8 cellular contexts compared by ENCODE assay signal in the genomic region with DNA sequence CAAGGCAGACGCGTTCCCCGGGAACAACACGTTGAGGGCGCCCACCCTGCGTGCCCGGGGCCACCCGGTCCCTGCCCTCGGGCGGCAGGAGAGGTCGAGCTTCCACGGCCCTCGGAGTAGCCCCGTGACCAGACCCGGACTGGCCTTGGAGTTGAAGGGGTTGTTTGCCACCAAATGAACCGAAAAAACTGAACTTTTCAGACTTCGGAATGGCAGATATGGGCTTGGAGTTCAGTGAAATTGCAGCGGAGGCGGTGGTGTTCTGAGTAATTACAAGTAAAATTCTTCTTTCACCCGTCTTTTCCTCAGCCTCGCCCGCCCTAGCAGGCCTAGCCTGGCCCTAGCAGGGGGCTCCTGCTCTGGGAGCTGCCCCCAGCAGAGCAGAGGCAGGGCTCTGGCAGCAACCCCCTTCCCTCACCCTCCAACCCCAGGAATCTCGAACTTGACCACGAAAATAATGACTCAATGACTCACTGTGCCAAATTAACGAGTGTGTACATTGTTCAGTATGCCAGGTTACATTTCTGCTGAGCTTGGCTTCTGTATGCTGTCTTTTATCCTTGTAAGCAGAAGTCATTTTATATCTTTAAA. TPM values are rescaled to one million over a fixed set of nuclear protein-coding genes. Genes with fewer than 3 reads are reported as not detected.
DNase-seq lines count a peak whose midpoint lies in the region; ATAC-seq and TF ChIP-seq lines count a peak whose summit lies in the region.

No MANE protein-coding gene starts in this region.

- H3K9me3 Mint-ChIP-seq in Caco-2 (ENCODE audit: unreplicated experiment) = no peaks in the 10 kb centered on the region
- H3K9me3 Mint-ChIP-seq in IgD-negative memory B cell = peaks cover 0 to 7% (median 0%) of the 10 kb centered on the region in 3 donors

- BruUV-seq in Caco-2 (replicated peaks; lab: Mats Ljungman, UMichigan) = no TSS peak

- ATAC-seq in GM21576 (IDR thresholded peaks at IDR 0.05; ENCODE audit: unreplicated experiment) (no peak), HG02884 (IDR thresholded peaks at IDR 0.05; ENCODE audit: unreplicated experiment) (no peak)

- H3K27me3 Mint-ChIP-seq in Caco-2 (ENCODE audit: insufficient read depth, unreplicated experiment) = no peaks in the 10 kb centered on the region
- peaks cover 65% of the 10 kb centered on the region for H3K27me3 Mint-ChIP-seq in IgD-negative memory B cell

- H3K27ac Mint-ChIP-seq in Caco-2 (ENCODE audit: unreplicated experiment) (no peak overlapping the region), IgD-negative memory B cell (no peak overlapping the region)

- H3K4me3 ChIP-seq in Caco-2 (ENCODE audit: low read depth, low read length) = peak overlapping the region; percentile 40
- H3K4me3 ChIP-seq in astrocyte of the spinal cord (ENCODE audit: low read depth, low read length) = peak overlapping the region; percentile 44

- intact Hi-C loops in Caco-2 (cut with micrococcal nuclease; ENCODE audit: unreplicated experiment) = loop anchor here (5.0 kb wide), 1 partner anchor 44 kb away; no protein-coding TSS in a partner anchor

- DNase-seq in Caco-2 (peak in 1 of 2 experiments; percentile 36), astrocyte of the spinal cord (ENCODE audit: low read depth, low spot score) (peak; percentile 87), kidney tubule cell (ENCODE audit: low spot score) (peak; percentile 84), G401 (ENCODE audit: low spot score) (no peak)

- no peaks in the 10 kb centered on the region for H3K36me3 ChIP-seq in Caco-2 (ENCODE audit: control insufficient read depth, insufficient read depth, low read length)

- H3K27me3 ChIP-seq in Caco-2 (replicated peaks; ENCODE audit: control insufficient read depth, insufficient read depth, low read length) = no peaks in the 10 kb centered on the region

- no peak for TF ChIP-seq CTCF in Caco-2 (IDR thresholded peaks at IDR 0.05; ENCODE audit: insufficient read depth in 1 of 2, low read depth in 1 of 2, low read length in 1 of 2, severe bottlenecking in 1 of 2, unreplicated experiment in 1 of 2)
- TF ChIP-seq CTCF in astrocyte of the spinal cord (IDR thresholded peaks at IDR 0.05; ENCODE audit: low read depth, low read length) = no peak

- no peaks in the 10 kb centered on the region for H3K9me3 ChIP-seq in Caco-2

- peak overlapping the region; percentile 45 for H3K27ac ChIP-seq in temporal lobe (ENCODE audit: low read depth, low read length)

- peaks cover 15% of the 10 kb centered on the region for H3K4me1 Mint-ChIP-seq in Caco-2 (ENCODE audit: low read depth, unreplicated experiment)
- H3K4me1 Mint-ChIP-seq in IgD-negative memory B cell = peaks cover 27 to 38% (median 35%) of the 10 kb centered on the region in 3 donors

- peak overlapping the region; percentile 62 for H3K4me3 Mint-ChIP-seq in Caco-2 (ENCODE audit: unreplicated experiment)
- peak overlapping the region; percentile 63 to 84 (median 75) for H3K4me3 Mint-ChIP-seq in IgD-negative memory B cell

- POLR2A ChIA-PET in Caco-2 (lab: Charles Lee) = interaction anchor here (0.5 kb wide), 1 partner anchor 102 kb away, joined by 8 read pairs; a partner anchor contains a TSS

- H3K4me1 ChIP-seq in Caco-2 = peaks cover 33% of the 10 kb centered on the region

- CTCF ChIA-PET in Caco-2 (lab: Charles Lee) = interaction anchor here (0.6 to 0.7 kb wide), 2 partner anchors 26 to 252 kb away, joined by 3 to 6 read pairs; no protein-coding TSS in a partner anchor

- in situ Hi-C loops in astrocyte of the spinal cord (cut with HindIII; ENCODE audit: low sequenced_read_pairs) (no loop called here), G401 (cut with HindIII; ENCODE audit: low sequenced_read_pairs) (no loop called here)

- no peaks in the 10 kb centered on the region for H3K36me3 Mint-ChIP-seq in Caco-2 (ENCODE audit: insufficient read depth, unreplicated experiment)
- no peaks in the 10 kb centered on the region for H3K36me3 Mint-ChIP-seq in IgD-negative memory B cell

RNA-seq across cellular contexts. Expression of a gene that starts 1.1 kb away (rescaled TPM):
- total RNA-seq in Caco-2 (2022) (2.7 and 3.0 TPM in 2 replicates), temporal lobe (1.7 TPM)
- 0.55 TPM for polyA plus RNA-seq in IgD-negative memory B cell
- not detected in 2 replicates for total RNA-seq in G401 (2014; rRNA removed; shearing (Covaris generic))
